In the genomic region with DNA sequence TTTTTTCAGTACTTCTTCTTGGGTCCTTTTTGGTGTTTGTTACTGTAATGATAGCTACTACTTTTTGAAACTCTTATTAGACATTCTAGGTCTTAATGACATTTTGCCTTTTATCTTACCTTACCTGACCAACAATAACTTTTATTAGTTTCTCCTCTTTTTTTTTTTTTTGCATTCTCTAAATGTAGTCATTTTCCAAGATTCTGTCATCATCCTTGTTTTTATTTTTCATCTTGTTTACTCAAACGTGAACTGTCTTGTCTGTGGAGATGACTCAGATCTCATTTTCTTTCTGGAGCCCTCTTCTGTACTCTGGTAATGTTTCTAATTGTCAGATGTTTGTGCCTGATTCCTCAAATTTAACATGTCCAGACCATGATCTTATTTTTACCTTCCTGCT, we compare ENCODE assay signal across 17 cellular contexts. TPM values are rescaled to one million over a fixed set of nuclear protein-coding genes. Genes with fewer than 3 reads are reported as not detected.
A peak's percentile ranks its signal among the peaks of the same experiment; 100 is the strongest.
DNase-seq lines count a peak whose midpoint lies in the region; ATAC-seq and TF ChIP-seq lines count a peak whose summit lies in the region.
"Had no signal": no experiment of that assay in that cellular context is flagged by ENCODE, and none has a peak within 500 bp of the region (broad histone marks: within the 10 kb centered on the region; RNA-seq: fewer than 3 reads in every experiment).

No MANE protein-coding gene starts in this region.

- no peak overlapping the region for H3K14ac ChIP-seq in H9 (ENCODE audit: insufficient read depth, low read length)

- H3K4me2 ChIP-seq in H9 (ENCODE audit: insufficient read depth, insufficient read length, low read length): no peak overlapping the region

- no peak overlapping the region for H4K8ac ChIP-seq in H9 (replicated peaks; ENCODE audit: insufficient read length, low read depth, low read length)

- no peak overlapping the region for H2AK5ac ChIP-seq in H9 (ENCODE audit: insufficient read length, low read length)

- no peak overlapping the region for H4K91ac ChIP-seq in H9 (ENCODE audit: insufficient read length, low read depth, low read length)

- H3T11ph ChIP-seq in H9 (ENCODE audit: low read length): no peak overlapping the region

- no CpG with 5 or more reads among the region's 1 CpG for WGBS in H9 (ENCODE audit: extremely low coverage, insufficient read length, low lambda C conversion rate)

- H3K79me2 ChIP-seq in H9 (ENCODE audit: insufficient read depth, low read length): no peaks in the 10 kb centered on the region

- no peak overlapping the region for H3K23ac ChIP-seq in H9 (ENCODE audit: insufficient read length, low read depth, low read length)

- H2BK5ac ChIP-seq in H9 (ENCODE audit: insufficient read length, low read length): no peak overlapping the region

- no peak overlapping the region for H2BK12ac ChIP-seq in H9 (ENCODE audit: insufficient read length, low read depth, low read length)

- intact Hi-C loops in CD14-positive monocyte (cut with micrococcal nuclease): loop anchor here in 1 of 2 donors (10.0 kb wide), 1 partner anchor 409 kb away; the partner anchor contains the start of gene SNRK

- no peaks in the 10 kb centered on the region for H3K23me2 ChIP-seq in H9 (ENCODE audit: insufficient read length, low read depth, low read length, poor library complexity, severe bottlenecking)

- no peak overlapping the region for H4K5ac ChIP-seq in H9 (ENCODE audit: insufficient read length, low read depth, low read length)

- H3K36me3 Mint-ChIP-seq in CD14-positive monocyte: peaks cover 7 to 9% of the 10 kb centered on the region in 2 donors
- peaks cover 0 to 5% (median 0%) of the 10 kb centered on the region in 3 experiments; a peak in 1 of 7 replicates for H3K36me3 Mint-ChIP-seq in H9 (ENCODE audit: insufficient read depth in 1 of 3, low read depth in 3 of 3)
- H3K36me3 Mint-ChIP-seq in brain: no peaks in the 10 kb centered on the region
- no peaks in the 10 kb centered on the region for H3K36me3 Mint-ChIP-seq in nephron (ENCODE audit: low read depth)

- H3K4me3 Mint-ChIP-seq in CD14-positive monocyte (peak overlapping the region in 1 of 2 donors; percentile 23), H9 (peak overlapping the region in 1 of 2 experiments; percentile 28; a peak in 1 of 5 replicates), brain (peak overlapping the region; percentile 14 to 86 (median 52)), nephron (peak overlapping the region; percentile 30 to 76 (median 66))
- H3K4me3 Mint-ChIP-seq: activated CD8-positive, alpha-beta T cell treated with anti-CD3 and anti-CD28 coated beads for 36 hours had no signal

- DNase-seq in CD14-positive monocyte (ENCODE audit: low spot score): no peak
- no peak for DNase-seq in H9
- DNase-seq in inferior parietal cortex (ENCODE audit: extremely low spot score): no peak
- no peak for DNase-seq in medulla oblongata (ENCODE audit: extremely low spot score)
- DNase-seq: activated CD8-positive, alpha-beta T cell treated with anti-CD3 and anti-CD28 coated beads for 36 hours; activated effector memory CD4-positive, alpha-beta T cell treated with anti-CD3 and anti-CD28 coated beads, Interleukin-2, amount 50 U/mL, for 16 hours; body of pancreas; dorsolateral prefrontal cortex; midbrain; SHP77 treated with DMSO at 0.1 percent for 48 hours; T1000 had no signal

- no peaks in the 10 kb centered on the region for H3K9me3 ChIP-seq in H9 (ENCODE audit: control insufficient read depth, low read depth, low read length)
- H3K9me3 ChIP-seq: body of pancreas had no signal

- H3K27ac Mint-ChIP-seq in CD14-positive monocyte (peak overlapping the region in 4 of 7 donors; percentile 1 to 66 (median 49)), H9 (peak overlapping the region in 2 of 3 experiments; percentile 59 to 90; a peak in 4 of 7 replicates), brain (peak overlapping the region in 1 of 5 experiments; percentile 22), nephron (no peak overlapping the region)
- H3K27ac Mint-ChIP-seq: activated CD8-positive, alpha-beta T cell treated with anti-CD3 and anti-CD28 coated beads for 36 hours had no signal

- H4K20me1 ChIP-seq in H9 (ENCODE audit: control insufficient read depth, insufficient read depth, insufficient read length): no peaks in the 10 kb centered on the region

- no peak overlapping the region for H3K18ac ChIP-seq in H9 (ENCODE audit: insufficient read length, low read depth, low read length)

- ATAC-seq in GM21723 (IDR thresholded peaks at IDR 0.05; ENCODE audit: unreplicated experiment) (no peak), GM19452 (IDR thresholded peaks at IDR 0.05; ENCODE audit: unreplicated experiment) (no peak)
- ATAC-seq: activated CD8-positive, alpha-beta T cell treated with anti-CD3 and anti-CD28 coated beads for 36 hours; body of pancreas had no signal

- no peak overlapping the region for H2AFZ ChIP-seq in H9 (ENCODE audit: low read length)
- H2AFZ ChIP-seq: parathyroid adenoma had no signal

- no peak overlapping the region for H3K27ac ChIP-seq in H9 (ENCODE audit: insufficient read length, low read depth, low read length)
- H3K27ac ChIP-seq: C4-2B, parathyroid adenoma had no signal

- no peak overlapping the region for H3K4ac ChIP-seq in H9 (ENCODE audit: low read depth, low read length)

- H3K27me3 Mint-ChIP-seq in CD14-positive monocyte (ENCODE audit: low read depth in 3 of 3) (peaks cover 0 to 5% (median 2%) of the 10 kb centered on the region in 3 donors), H9 (ENCODE audit: low read depth) (no peaks in the 10 kb centered on the region), brain (peaks cover 9% of the 10 kb centered on the region), nephron (ENCODE audit: low read depth) (peaks cover 12% of the 10 kb centered on the region)
- H3K27me3 Mint-ChIP-seq: activated CD8-positive, alpha-beta T cell treated with anti-CD3 and anti-CD28 coated beads for 36 hours had no signal

- H3K56ac ChIP-seq in H9 (ENCODE audit: insufficient read length, low read depth, low read length): no peak overlapping the region

- no peaks in the 10 kb centered on the region for H3K27me3 ChIP-seq in H9 (ENCODE audit: insufficient read depth, low read length)
- H3K27me3 ChIP-seq: body of pancreas, dorsolateral prefrontal cortex had no signal

- TF ChIP-seq CTCF in CD14-positive monocyte (IDR thresholded peaks at IDR 0.05) (no peak), H9 (conservative IDR thresholded peaks at IDR 0.05) (no peak), brain (conservative IDR thresholded peaks at IDR 0.05) (no peak), nephron (IDR thresholded peaks at IDR 0.05; ENCODE audit: unreplicated experiment in 3 of 3) (no peak)

- peaks cover 10% of the 10 kb centered on the region; the same call in 1 of the 2 replicates for H3K4me1 ChIP-seq in H9 (ENCODE audit: insufficient read depth, low read length)

- peaks cover 65% of the 10 kb centered on the region for H3K4me1 Mint-ChIP-seq in CD14-positive monocyte
- peaks cover 67% of the 10 kb centered on the region in 2 experiments for H3K4me1 Mint-ChIP-seq in H9
- H3K4me1 Mint-ChIP-seq in brain: peaks cover 59% of the 10 kb centered on the region
- peaks cover 20% of the 10 kb centered on the region for H3K4me1 Mint-ChIP-seq in nephron

- H2BK15ac ChIP-seq in H9 (ENCODE audit: low read depth, low read length): no peak overlapping the region

- H2BK20ac ChIP-seq in H9 (ENCODE audit: low read depth, low read length, poor library complexity, severe bottlenecking): no peak overlapping the region

- no peaks in the 10 kb centered on the region for H3K79me1 ChIP-seq in H9 (ENCODE audit: insufficient read depth, low read depth, low read length, poor library complexity, severe bottlenecking)

- H3K9ac ChIP-seq in H9 (ENCODE audit: extremely low read depth, insufficient read length, low read length): no peak overlapping the region
- H3K9ac ChIP-seq: parathyroid adenoma had no signal

- H3K9me3 Mint-ChIP-seq in CD14-positive monocyte (no peaks in the 10 kb centered on the region), H9 (no peaks in the 10 kb centered on the region), brain (peaks cover 0 to 3% (median 0%) of the 10 kb centered on the region in 5 experiments), nephron (no peaks in the 10 kb centered on the region)
- H3K9me3 Mint-ChIP-seq: activated CD8-positive, alpha-beta T cell treated with anti-CD3 and anti-CD28 coated beads for 36 hours had no signal

- no peak overlapping the region for H2BK120ac ChIP-seq in H9 (ENCODE audit: low read depth, low read length, poor library complexity, severe bottlenecking)

RNA-seq across cellular contexts. Expression of gene ABHD5, which starts 2.9 kb away (rescaled TPM):
- 10 to 100 TPM; 32.9 to 34.5 TPM for polyA plus RNA-seq in CD14-positive monocyte
- 13.1 and 15.9 TPM in 2 replicates for total RNA-seq in H9 (2021)
- polyA plus RNA-seq in brain (ENCODE audit: insufficient read depth, low read depth, low replicate concordance): 28.1 TPM

Comparison
In these comparisons a context has a peak if more than half of its experiments do, and no peak if none do; other contexts are left out.
1. H3K27ac Mint-ChIP-seq: peak in CD14-positive monocyte (4 of 7) and H9 (2 of 3); none in nephron (0 of 3).